15 cellular contexts compared by ENCODE assay signal in the genomic region with DNA sequence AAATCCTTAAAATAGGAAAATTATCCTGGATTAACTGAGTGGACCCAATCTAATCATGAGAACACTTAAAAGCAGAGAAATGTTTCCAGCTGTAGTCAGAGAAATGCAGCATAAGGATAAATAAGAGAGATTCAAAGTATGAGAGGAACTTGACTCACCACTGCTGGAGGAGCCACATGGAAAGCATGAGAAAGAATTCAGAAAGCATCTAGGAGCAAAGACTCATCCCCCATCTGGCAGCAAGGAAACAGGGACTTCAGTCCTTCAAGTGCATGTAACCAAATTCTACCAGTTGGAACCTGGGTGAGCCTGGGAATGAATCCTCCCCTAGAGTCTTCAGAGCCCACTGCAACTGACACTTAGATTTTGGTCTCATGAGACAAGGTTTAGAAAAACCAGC. TPM values are rescaled to one million over a fixed set of nuclear protein-coding genes. Genes with fewer than 3 reads are reported as not detected.
DNase-seq lines count a peak whose midpoint lies in the region; FAIRE-seq and TF ChIP-seq lines count a peak whose summit lies in the region.
"Had no signal": no experiment of that assay in that cellular context is flagged by ENCODE, and none has a peak within 500 bp of the region (broad histone marks: within the 10 kb centered on the region; RNA-seq: fewer than 3 reads in every experiment).

No MANE protein-coding gene starts in this region.

- peak overlapping the region; percentile 81 for H3K27ac Mint-ChIP-seq in astrocyte (ENCODE audit: unreplicated experiment)
- H3K27ac Mint-ChIP-seq: memory B cell had no signal

- H3K9ac ChIP-seq in GM23248 (peak overlapping the region; percentile 67), astrocyte (ENCODE audit: low read length) (no peak overlapping the region)

- H3K9me2 ChIP-seq in GM23248 (ENCODE audit: insufficient read depth), result no peaks in the 10 kb centered on the region

- H3K4me2 ChIP-seq in GM23248 (ENCODE audit: unreplicated experiment), result peak overlapping the region; percentile 71
- H3K4me2 ChIP-seq in astrocyte (ENCODE audit: low read length), result peak overlapping the region; percentile 37

- intact Hi-C loops in A673 (cut with micrococcal nuclease; ENCODE audit: unreplicated experiment), result loop anchor here (5.0 kb wide), 2 partner anchors 157 to 237 kb away; a partner anchor contains a TSS

- in situ Hi-C loops in GM23248 (cut with MboI), result loop anchor here (10.0 kb wide), 1 partner anchor 244 kb away; no protein-coding TSS in a partner anchor

- DNase-seq in A673 (ENCODE audit: low spot score) (peak; percentile 66), GM23248 (peak; percentile 95), astrocyte (ENCODE audit: low read depth) (peak; percentile 90), islet precursor cell (peak; percentile 76), DMS114 treated with DMSO at 0.1 percent for 48 hours (lab: John Stamatoyannopoulos, UW; ENCODE audit: unreplicated experiment) (no peak), inferior parietal cortex (ENCODE audit: extremely low spot score) (no peak), putamen (ENCODE audit: low spot score) (no peak), occipital lobe (lab: John Stamatoyannopoulos, UW) (no peak)
- DNase-seq: activated gamma-delta T cell; CD4-positive, alpha-beta memory T cell; GOT3; NCI-H510A; stimulated activated CD4-positive, alpha-beta T cell treated with anti-CD3 and anti-CD28 coated beads, Interleukin-15, amount 100 ng/mL, for 24 hours had no signal

- POLR2A ChIA-PET in A673 (lab: Charles Lee; ENCODE audit: low non-redundant PET), result no interaction called here

- H3K27me3 Mint-ChIP-seq in astrocyte (ENCODE audit: low read depth, unreplicated experiment), result no peaks in the 10 kb centered on the region
- H3K27me3 Mint-ChIP-seq: CD4-positive, alpha-beta memory T cell; memory B cell had no signal

- H3K4me1 Mint-ChIP-seq in astrocyte (ENCODE audit: low read depth, unreplicated experiment), result peaks cover 26% of the 10 kb centered on the region

- H3K79me2 ChIP-seq in GM23248 (ENCODE audit: insufficient read depth) (peaks cover 57% of the 10 kb centered on the region), astrocyte (ENCODE audit: insufficient read depth, low read length) (peaks cover 16% of the 10 kb centered on the region)

- no peaks in the 10 kb centered on the region for H3K9me3 Mint-ChIP-seq in astrocyte (ENCODE audit: unreplicated experiment)
- H3K9me3 Mint-ChIP-seq: CD4-positive, alpha-beta memory T cell; memory B cell had no signal

- TF ChIP-seq CTCF in A673 (conservative IDR thresholded peaks at IDR 0.05; ENCODE audit: low read depth, low read length) (no peak), astrocyte (IDR thresholded peaks at IDR 0.05; ENCODE audit: insufficient read depth, low read depth, low read length) (no peak)

- H3K9me3 ChIP-seq in A673 (ENCODE audit: low read depth, low read length, poor library complexity, severe bottlenecking) (no peaks in the 10 kb centered on the region), GM23248 (ENCODE audit: low read depth) (no peaks in the 10 kb centered on the region), astrocyte (ENCODE audit: insufficient read depth, low read depth, low read length) (no peaks in the 10 kb centered on the region)

- no peak overlapping the region for H3K4me3 Mint-ChIP-seq in astrocyte (ENCODE audit: unreplicated experiment)
- H3K4me3 Mint-ChIP-seq: CD4-positive, alpha-beta memory T cell; memory B cell had no signal

- CTCF ChIA-PET in A673 (lab: Charles Lee), result interaction anchor here (0.8 to 2.0 kb wide), 3 partner anchors 34 to 135 kb away, joined by 3 to 5 read pairs (median 4); a partner anchor contains a TSS

- peaks cover 30% of the 10 kb centered on the region for H3F3A ChIP-seq in GM23248 (ENCODE audit: insufficient read depth)

- no peak overlapping the region for H3K4me3 ChIP-seq in A673 (ENCODE audit: low read depth, low read length, poor library complexity, severe bottlenecking)
- H3K4me3 ChIP-seq in GM23248, result peak overlapping the region; percentile 40
- no peak overlapping the region for H3K4me3 ChIP-seq in astrocyte (ENCODE audit: insufficient read depth, low read depth, low read length)

- peaks cover 4% of the 10 kb centered on the region for H3K36me3 Mint-ChIP-seq in astrocyte (ENCODE audit: low read depth, unreplicated experiment)
- H3K36me3 Mint-ChIP-seq: memory B cell had no signal

- H3K4me1 ChIP-seq in A673 (ENCODE audit: insufficient read depth, low read length, poor library complexity, severe bottlenecking) (peaks cover 39% of the 10 kb centered on the region), GM23248 (ENCODE audit: insufficient read depth) (peaks cover 27% of the 10 kb centered on the region), astrocyte (ENCODE audit: insufficient read depth, low read length) (peaks cover 19% of the 10 kb centered on the region)

- H2AFZ ChIP-seq in GM23248 (no peak overlapping the region), astrocyte (ENCODE audit: low read depth, low read length) (no peak overlapping the region)

- H3K36me3 ChIP-seq in A673 (ENCODE audit: insufficient read depth, low read length, poor library complexity, severe bottlenecking), result no peaks in the 10 kb centered on the region
- 0 out of 2 replicates have a peak, but pooled peaks cover 3% of the 10 kb centered on the region for H3K36me3 ChIP-seq in GM23248 (ENCODE audit: low read depth)
- no peaks in the 10 kb centered on the region for H3K36me3 ChIP-seq in astrocyte (ENCODE audit: insufficient read depth, low read length)

- H3K27ac ChIP-seq in A673 (ENCODE audit: low read depth, low read length, poor library complexity, severe bottlenecking) (peak overlapping the region; percentile 49), GM23248 (peak overlapping the region; percentile 94), astrocyte (ENCODE audit: low read depth, low read length) (peak overlapping the region; percentile 65)
- H3K27ac ChIP-seq: HL-60 had no signal

- peak; percentile 98 for FAIRE-seq in astrocyte (lab: Jason Lieb, UNC)

- H3K27me3 ChIP-seq in A673 (replicated peaks; ENCODE audit: insufficient read depth, low read depth, low read length, poor library complexity) (no peaks in the 10 kb centered on the region), GM23248 (replicated peaks; ENCODE audit: insufficient read depth) (no peaks in the 10 kb centered on the region), astrocyte (ENCODE audit: insufficient read depth, low read length) (no peaks in the 10 kb centered on the region)

- BruUV-seq in A673 (replicated peaks; lab: Mats Ljungman, UMichigan), result no TSS peak

- H4K20me1 ChIP-seq in GM23248 (ENCODE audit: insufficient read depth), result no peaks in the 10 kb centered on the region
- H4K20me1 ChIP-seq in astrocyte (ENCODE audit: insufficient read depth, low read length), result peaks cover 19% of the 10 kb centered on the region

RNA-seq across cellular contexts. Expression of a gene that starts 33.7 kb away (rescaled TPM):
- total RNA-seq in A673 (2021) (21.7 and 22.6 TPM in 2 replicates), astrocyte (41.4 and 48.8 TPM in 2 replicates), occipital lobe (115 TPM)
- total RNA-seq in GM23248 (2014; rRNA removed; shearing (Covaris generic)), result 32.6 and 46.3 TPM in 2 replicates
- 34.0 and 36.7 TPM in 2 replicates for polyA plus RNA-seq in GM23248 (2016; fragmentation: Nextera tagmentation; extraction: Ambion mirVana)

RNA-seq across cellular contexts. Expression of a gene that starts 43.0 kb away (rescaled TPM):
- total RNA-seq in A673 (2021) (79.7 and 102 TPM in 2 replicates), astrocyte (39.3 and 47.2 TPM in 2 replicates), occipital lobe (53.8 TPM)
- 60.8 and 115 TPM in 2 replicates for total RNA-seq in GM23248 (2014; rRNA removed; shearing (Covaris generic))
- polyA plus RNA-seq in GM23248 (2016; fragmentation: Nextera tagmentation; extraction: Ambion mirVana), result 68.6 and 75.6 TPM in 2 replicates

Comparison
In these comparisons a context has a peak if more than half of its experiments do, and no peak if none do; other contexts are left out.
1. DNase-seq: peak in A673 (single experiment), GM23248 (single experiment), astrocyte (single experiment) and islet precursor cell (single experiment); none in DMS114 treated with DMSO at 0.1 percent for 48 hours (single experiment), inferior parietal cortex (single experiment), putamen (single experiment) and occipital lobe (single experiment).
2. Peak in every context shown above with its lines, with median percentiles within 50 percentile points of each other: H3K27ac ChIP-seq.